Comparison of ENCODE assay signal across 1 cellular context in the genomic region with DNA sequence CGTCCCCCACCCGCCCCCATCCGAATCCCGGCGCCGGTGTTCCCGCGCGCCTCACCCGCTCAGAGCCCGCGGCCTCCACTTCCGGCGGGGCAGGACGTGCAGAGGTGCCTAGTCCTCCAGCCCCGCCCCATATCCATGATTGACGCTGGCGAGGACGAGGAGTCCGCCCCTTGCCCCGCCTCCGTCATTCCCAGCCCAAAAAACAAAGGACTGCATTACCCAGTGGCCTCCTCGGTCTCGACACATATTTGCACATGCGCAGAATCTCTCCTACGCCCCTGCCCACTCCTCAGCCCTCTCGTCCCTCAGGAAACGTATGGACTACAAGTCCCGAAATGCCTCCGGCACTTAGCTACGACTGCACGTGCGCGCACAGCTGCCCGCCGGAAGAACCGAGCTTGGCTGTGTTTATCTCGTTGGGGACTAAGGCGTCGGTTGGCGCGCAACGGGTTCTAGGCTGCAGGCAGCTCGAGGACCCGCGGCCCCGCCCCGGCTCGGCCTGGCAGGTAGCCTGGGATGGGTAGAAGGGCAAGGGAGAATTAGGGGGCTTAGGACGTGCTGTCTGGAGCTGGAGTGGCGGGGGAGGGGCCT.
TF ChIP-seq lines count a peak whose summit lies in the region.

A gene with protein sequence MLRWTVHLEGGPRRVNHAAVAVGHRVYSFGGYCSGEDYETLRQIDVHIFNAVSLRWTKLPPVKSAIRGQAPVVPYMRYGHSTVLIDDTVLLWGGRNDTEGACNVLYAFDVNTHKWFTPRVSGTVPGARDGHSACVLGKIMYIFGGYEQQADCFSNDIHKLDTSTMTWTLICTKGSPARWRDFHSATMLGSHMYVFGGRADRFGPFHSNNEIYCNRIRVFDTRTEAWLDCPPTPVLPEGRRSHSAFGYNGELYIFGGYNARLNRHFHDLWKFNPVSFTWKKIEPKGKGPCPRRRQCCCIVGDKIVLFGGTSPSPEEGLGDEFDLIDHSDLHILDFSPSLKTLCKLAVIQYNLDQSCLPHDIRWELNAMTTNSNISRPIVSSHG (plus strand): TSS at position 407 of the 591 bp plus-strand sequence. CDS start 2,944 bp downstream, outside the sequence.
A gene (minus strand): TSS at position 104 of the 591 bp plus-strand sequence. CDS start 133 bp downstream, outside the sequence.

TF ChIP-seq in K562, 482 proteins besides CTCF, POLR2A, EP300 and RAD21 (continued from another document and continues in another):
- TF ChIP-seq ZBTB1 (CRISPR knock-in tag; IDR thresholded peaks at IDR 0.05; ENCODE audit: borderline replicate concordance, low read depth), result no peak
- TF ChIP-seq, protein P1, sequence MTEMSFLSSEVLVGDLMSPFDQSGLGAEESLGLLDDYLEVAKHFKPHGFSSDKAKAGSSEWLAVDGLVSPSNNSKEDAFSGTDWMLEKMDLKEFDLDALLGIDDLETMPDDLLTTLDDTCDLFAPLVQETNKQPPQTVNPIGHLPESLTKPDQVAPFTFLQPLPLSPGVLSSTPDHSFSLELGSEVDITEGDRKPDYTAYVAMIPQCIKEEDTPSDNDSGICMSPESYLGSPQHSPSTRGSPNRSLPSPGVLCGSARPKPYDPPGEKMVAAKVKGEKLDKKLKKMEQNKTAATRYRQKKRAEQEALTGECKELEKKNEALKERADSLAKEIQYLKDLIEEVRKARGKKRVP (CRISPR knock-in tag; IDR thresholded peaks at IDR 0.05), result no peak
- peak; percentile 58; the same call in 1 of the 2 replicates for TF ChIP-seq JUN (IDR thresholded peaks at IDR 0.05; ENCODE audit: borderline replicate concordance, low read depth, low read length)
- TF ChIP-seq JUN (CRISPR knock-in tag; IDR thresholded peaks at IDR 0.05; ENCODE audit: borderline replicate concordance), result no peak
- no peak for TF ChIP-seq FOXM1 (IDR thresholded peaks at IDR 0.05; ENCODE audit: low read depth)
- no peak; the same call in 1 of the 2 replicates for TF ChIP-seq FOXM1 (CRISPR knock-in tag; IDR thresholded peaks at IDR 0.05; ENCODE audit: low read depth)
- TF ChIP-seq, protein P2, sequence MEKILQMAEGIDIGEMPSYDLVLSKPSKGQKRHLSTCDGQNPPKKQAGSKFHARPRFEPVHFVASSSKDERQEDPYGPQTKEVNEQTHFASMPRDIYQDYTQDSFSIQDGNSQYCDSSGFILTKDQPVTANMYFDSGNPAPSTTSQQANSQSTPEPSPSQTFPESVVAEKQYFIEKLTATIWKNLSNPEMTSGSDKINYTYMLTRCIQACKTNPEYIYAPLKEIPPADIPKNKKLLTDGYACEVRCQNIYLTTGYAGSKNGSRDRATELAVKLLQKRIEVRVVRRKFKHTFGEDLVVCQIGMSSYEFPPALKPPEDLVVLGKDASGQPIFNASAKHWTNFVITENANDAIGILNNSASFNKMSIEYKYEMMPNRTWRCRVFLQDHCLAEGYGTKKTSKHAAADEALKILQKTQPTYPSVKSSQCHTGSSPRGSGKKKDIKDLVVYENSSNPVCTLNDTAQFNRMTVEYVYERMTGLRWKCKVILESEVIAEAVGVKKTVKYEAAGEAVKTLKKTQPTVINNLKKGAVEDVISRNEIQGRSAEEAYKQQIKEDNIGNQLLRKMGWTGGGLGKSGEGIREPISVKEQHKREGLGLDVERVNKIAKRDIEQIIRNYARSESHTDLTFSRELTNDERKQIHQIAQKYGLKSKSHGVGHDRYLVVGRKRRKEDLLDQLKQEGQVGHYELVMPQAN (IDR thresholded peaks at IDR 0.05; ENCODE audit: borderline replicate concordance), result peak; percentile 98
- no peak for TF ChIP-seq BCOR (IDR thresholded peaks at IDR 0.05)
- no peak for TF ChIP-seq ZNF133 (CRISPR knock-in tag; IDR thresholded peaks at IDR 0.05)
- no peak for TF ChIP-seq CBX2 (IDR thresholded peaks at IDR 0.05; ENCODE audit: insufficient read depth, low read length, poor library complexity, severe bottlenecking)
- TF ChIP-seq ETV1 (tag; conservative IDR thresholded peaks at IDR 0.05; ENCODE audit: low read depth), result peak; percentile 89
- peak; percentile 99 for TF ChIP-seq HCFC1 (IDR thresholded peaks at IDR 0.05; ENCODE audit: low read depth, low read length)
- TF ChIP-seq, protein P3, sequence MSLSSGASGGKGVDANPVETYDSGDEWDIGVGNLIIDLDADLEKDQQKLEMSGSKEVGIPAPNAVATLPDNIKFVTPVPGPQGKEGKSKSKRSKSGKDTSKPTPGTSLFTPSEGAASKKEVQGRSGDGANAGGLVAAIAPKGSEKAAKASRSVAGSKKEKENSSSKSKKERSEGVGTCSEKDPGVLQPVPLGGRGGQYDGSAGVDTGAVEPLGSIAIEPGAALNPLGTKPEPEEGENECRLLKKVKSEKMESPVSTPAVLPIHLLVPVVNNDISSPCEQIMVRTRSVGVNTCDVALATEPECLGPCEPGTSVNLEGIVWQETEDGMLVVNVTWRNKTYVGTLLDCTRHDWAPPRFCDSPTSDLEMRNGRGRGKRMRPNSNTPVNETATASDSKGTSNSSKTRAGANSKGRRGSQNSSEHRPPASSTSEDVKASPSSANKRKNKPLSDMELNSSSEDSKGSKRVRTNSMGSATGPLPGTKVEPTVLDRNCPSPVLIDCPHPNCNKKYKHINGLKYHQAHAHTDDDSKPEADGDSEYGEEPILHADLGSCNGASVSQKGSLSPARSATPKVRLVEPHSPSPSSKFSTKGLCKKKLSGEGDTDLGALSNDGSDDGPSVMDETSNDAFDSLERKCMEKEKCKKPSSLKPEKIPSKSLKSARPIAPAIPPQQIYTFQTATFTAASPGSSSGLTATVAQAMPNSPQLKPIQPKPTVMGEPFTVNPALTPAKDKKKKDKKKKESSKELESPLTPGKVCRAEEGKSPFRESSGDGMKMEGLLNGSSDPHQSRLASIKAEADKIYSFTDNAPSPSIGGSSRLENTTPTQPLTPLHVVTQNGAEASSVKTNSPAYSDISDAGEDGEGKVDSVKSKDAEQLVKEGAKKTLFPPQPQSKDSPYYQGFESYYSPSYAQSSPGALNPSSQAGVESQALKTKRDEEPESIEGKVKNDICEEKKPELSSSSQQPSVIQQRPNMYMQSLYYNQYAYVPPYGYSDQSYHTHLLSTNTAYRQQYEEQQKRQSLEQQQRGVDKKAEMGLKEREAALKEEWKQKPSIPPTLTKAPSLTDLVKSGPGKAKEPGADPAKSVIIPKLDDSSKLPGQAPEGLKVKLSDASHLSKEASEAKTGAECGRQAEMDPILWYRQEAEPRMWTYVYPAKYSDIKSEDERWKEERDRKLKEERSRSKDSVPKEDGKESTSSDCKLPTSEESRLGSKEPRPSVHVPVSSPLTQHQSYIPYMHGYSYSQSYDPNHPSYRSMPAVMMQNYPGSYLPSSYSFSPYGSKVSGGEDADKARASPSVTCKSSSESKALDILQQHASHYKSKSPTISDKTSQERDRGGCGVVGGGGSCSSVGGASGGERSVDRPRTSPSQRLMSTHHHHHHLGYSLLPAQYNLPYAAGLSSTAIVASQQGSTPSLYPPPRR (CRISPR knock-in tag; IDR thresholded peaks at IDR 0.05; ENCODE audit: borderline replicate concordance), result 0 out of 2 replicates have a peak, but pooled peaks have one; percentile 21
- TF ChIP-seq, protein P4, sequence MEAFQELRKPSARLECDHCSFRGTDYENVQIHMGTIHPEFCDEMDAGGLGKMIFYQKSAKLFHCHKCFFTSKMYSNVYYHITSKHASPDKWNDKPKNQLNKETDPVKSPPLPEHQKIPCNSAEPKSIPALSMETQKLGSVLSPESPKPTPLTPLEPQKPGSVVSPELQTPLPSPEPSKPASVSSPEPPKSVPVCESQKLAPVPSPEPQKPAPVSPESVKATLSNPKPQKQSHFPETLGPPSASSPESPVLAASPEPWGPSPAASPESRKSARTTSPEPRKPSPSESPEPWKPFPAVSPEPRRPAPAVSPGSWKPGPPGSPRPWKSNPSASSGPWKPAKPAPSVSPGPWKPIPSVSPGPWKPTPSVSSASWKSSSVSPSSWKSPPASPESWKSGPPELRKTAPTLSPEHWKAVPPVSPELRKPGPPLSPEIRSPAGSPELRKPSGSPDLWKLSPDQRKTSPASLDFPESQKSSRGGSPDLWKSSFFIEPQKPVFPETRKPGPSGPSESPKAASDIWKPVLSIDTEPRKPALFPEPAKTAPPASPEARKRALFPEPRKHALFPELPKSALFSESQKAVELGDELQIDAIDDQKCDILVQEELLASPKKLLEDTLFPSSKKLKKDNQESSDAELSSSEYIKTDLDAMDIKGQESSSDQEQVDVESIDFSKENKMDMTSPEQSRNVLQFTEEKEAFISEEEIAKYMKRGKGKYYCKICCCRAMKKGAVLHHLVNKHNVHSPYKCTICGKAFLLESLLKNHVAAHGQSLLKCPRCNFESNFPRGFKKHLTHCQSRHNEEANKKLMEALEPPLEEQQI (IDR thresholded peaks at IDR 0.05), result no peak
- TF ChIP-seq CXXC5 (CRISPR knock-in tag; IDR thresholded peaks at IDR 0.05), result peak; percentile 90
- TF ChIP-seq, protein P5, sequence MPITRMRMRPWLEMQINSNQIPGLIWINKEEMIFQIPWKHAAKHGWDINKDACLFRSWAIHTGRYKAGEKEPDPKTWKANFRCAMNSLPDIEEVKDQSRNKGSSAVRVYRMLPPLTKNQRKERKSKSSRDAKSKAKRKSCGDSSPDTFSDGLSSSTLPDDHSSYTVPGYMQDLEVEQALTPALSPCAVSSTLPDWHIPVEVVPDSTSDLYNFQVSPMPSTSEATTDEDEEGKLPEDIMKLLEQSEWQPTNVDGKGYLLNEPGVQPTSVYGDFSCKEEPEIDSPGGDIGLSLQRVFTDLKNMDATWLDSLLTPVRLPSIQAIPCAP (CRISPR knock-in tag; IDR thresholded peaks at IDR 0.05; ENCODE audit: borderline replicate concordance), result no peak
- no peak for TF ChIP-seq SMC3 (conservative IDR thresholded peaks at IDR 0.05; ENCODE audit: insufficient read depth, low read depth, low read length)
- TF ChIP-seq POLR2H (tag; IDR thresholded peaks at IDR 0.05; ENCODE audit: low read depth), result peak; percentile 88
- TF ChIP-seq TCF3 (CRISPR knock-in tag; IDR thresholded peaks at IDR 0.05), result 0 out of 2 replicates have a peak, but pooled peaks have one; percentile 33
- no peak for TF ChIP-seq ZNF23 (CRISPR knock-in tag; IDR thresholded peaks at IDR 0.05)
- TF ChIP-seq CREBBP (IDR thresholded peaks at IDR 0.05; ENCODE audit: low read depth, low read length), result no peak
- TF ChIP-seq BRF1 (IDR thresholded peaks at IDR 0.05; ENCODE audit: borderline replicate concordance, extremely low read depth, insufficient read length), result no peak
- TF ChIP-seq, protein P6, sequence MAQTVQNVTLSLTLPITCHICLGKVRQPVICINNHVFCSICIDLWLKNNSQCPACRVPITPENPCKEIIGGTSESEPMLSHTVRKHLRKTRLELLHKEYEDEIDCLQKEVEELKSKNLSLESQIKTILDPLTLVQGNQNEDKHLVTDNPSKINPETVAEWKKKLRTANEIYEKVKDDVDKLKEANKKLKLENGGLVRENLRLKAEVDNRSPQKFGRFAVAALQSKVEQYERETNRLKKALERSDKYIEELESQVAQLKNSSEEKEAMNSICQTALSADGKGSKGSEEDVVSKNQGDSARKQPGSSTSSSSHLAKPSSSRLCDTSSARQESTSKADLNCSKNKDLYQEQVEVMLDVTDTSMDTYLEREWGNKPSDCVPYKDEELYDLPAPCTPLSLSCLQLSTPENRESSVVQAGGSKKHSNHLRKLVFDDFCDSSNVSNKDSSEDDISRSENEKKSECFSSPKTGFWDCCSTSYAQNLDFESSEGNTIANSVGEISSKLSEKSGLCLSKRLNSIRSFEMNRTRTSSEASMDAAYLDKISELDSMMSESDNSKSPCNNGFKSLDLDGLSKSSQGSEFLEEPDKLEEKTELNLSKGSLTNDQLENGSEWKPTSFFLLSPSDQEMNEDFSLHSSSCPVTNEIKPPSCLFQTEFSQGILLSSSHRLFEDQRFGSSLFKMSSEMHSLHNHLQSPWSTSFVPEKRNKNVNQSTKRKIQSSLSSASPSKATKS (CRISPR knock-in tag; IDR thresholded peaks at IDR 0.05), result no peak
- TF ChIP-seq, protein P7, sequence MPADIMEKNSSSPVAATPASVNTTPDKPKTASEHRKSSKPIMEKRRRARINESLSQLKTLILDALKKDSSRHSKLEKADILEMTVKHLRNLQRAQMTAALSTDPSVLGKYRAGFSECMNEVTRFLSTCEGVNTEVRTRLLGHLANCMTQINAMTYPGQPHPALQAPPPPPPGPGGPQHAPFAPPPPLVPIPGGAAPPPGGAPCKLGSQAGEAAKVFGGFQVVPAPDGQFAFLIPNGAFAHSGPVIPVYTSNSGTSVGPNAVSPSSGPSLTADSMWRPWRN (IDR thresholded peaks at IDR 0.05; ENCODE audit: low read depth), result no peak
- no peak for TF ChIP-seq CHD1 (IDR thresholded peaks at IDR 0.05; ENCODE audit: low read length)
- TF ChIP-seq NFRKB (IDR thresholded peaks at IDR 0.05; ENCODE audit: low read depth), result no peak
- TF ChIP-seq TCF7 (IDR thresholded peaks at IDR 0.05; ENCODE audit: borderline replicate concordance), result 0 out of 2 replicates have a peak, but pooled peaks have one; percentile 17
- TF ChIP-seq, protein P8, sequence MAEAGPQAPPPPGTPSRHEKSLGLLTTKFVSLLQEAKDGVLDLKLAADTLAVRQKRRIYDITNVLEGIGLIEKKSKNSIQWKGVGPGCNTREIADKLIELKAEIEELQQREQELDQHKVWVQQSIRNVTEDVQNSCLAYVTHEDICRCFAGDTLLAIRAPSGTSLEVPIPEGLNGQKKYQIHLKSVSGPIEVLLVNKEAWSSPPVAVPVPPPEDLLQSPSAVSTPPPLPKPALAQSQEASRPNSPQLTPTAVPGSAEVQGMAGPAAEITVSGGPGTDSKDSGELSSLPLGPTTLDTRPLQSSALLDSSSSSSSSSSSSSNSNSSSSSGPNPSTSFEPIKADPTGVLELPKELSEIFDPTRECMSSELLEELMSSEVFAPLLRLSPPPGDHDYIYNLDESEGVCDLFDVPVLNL (CRISPR knock-in tag; IDR thresholded peaks at IDR 0.05; ENCODE audit: low read depth), result peak; percentile 43; the same call in 1 of the 2 replicates
- no peak for TF ChIP-seq RBM14 (IDR thresholded peaks at IDR 0.05; ENCODE audit: borderline replicate concordance, insufficient read depth, low read depth, low read length)
- TF ChIP-seq, protein P9, sequence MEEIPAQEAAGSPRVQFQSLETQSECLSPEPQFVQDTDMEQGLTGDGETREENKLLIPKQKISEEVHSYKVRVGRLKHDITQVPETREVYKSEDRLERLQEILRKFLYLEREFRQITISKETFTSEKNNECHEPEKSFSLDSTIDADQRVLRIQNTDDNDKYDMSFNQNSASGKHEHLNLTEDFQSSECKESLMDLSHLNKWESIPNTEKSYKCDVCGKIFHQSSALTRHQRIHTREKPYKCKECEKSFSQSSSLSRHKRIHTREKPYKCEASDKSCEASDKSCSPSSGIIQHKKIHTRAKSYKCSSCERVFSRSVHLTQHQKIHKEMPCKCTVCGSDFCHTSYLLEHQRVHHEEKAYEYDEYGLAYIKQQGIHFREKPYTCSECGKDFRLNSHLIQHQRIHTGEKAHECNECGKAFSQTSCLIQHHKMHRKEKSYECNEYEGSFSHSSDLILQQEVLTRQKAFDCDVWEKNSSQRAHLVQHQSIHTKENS (CRISPR knock-in tag; IDR thresholded peaks at IDR 0.05), result no peak
- TF ChIP-seq TGIF2 (CRISPR knock-in tag; IDR thresholded peaks at IDR 0.05), result no peak
- no peak for TF ChIP-seq STAT5A (IDR thresholded peaks at IDR 0.05; ENCODE audit: borderline replicate concordance, low read length)
- TF ChIP-seq, protein P10, sequence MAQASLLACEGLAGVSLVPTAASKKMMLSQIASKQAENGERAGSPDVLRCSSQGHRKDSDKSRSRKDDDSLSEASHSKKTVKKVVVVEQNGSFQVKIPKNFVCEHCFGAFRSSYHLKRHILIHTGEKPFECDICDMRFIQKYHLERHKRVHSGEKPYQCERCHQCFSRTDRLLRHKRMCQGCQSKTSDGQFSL (CRISPR knock-in tag; IDR thresholded peaks at IDR 0.05), result no peak
- TF ChIP-seq, protein P10 (tag; IDR thresholded peaks at IDR 0.05), result no peak
- no peak for TF ChIP-seq XRCC5 (IDR thresholded peaks at IDR 0.05; ENCODE audit: low read depth, low read length)
